7 cellular contexts compared by ENCODE assay signal in the genomic region with DNA sequence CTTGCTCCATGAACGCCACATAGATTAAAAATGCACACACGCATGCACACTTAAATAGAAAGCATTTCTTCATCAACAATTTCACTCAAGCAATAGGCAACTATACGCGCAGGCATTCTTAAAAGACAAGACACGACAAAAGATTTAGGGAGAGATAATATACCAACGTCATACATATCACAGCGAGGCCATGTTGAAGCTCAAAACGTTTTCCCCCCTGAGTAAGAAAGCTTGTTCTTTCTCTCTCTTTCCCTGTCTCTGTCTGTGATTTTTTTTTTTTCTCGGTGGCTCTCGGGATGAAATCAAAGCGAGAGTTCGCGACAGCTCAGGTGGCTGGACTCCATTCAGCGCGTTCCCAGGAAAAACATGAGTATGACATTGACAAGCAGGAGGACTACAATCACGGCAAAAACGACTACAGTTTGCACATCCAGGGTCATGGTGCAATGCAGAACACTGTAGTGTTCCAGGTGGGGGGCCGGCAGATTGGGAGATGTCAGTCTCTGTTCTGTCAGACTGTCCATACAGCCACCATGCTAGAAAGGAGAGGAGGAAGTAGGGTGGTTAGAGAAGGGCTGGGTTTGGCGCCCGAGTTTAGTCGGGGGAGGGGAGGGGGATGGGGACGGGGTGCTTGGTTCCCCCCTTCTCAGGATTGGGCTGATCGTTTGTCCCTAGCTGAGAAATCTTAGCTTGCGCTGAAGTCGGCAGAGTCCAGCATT. TPM values are rescaled to one million over a fixed set of nuclear protein-coding genes. Genes with fewer than 3 reads are reported as not detected.
A peak's percentile ranks its signal among the peaks of the same experiment; 100 is the strongest.
DNase-seq lines count a peak whose midpoint lies in the region; ATAC-seq and TF ChIP-seq lines count a peak whose summit lies in the region.

No MANE protein-coding gene starts in this region.

- H3K27ac ChIP-seq in PC-3 (ENCODE audit: low read length) (peak overlapping the region; percentile 65), adrenal gland (peak overlapping the region in 4 of 5 donors; percentile 37 to 91 (median 74))

- 0 out of 2 replicates have a peak, but pooled peaks cover 3% of the 10 kb centered on the region for H3K4me1 ChIP-seq in PC-3 (ENCODE audit: insufficient read depth, low read length)
- peaks cover 0 to 10% of the 10 kb centered on the region in 2 donors for H3K4me1 ChIP-seq in adrenal gland (replicated peaks in 1 of 2)

- TF ChIP-seq POLR2A in adrenal gland (IDR thresholded peaks at IDR 0.05), result no peak

- intact Hi-C loops in PC-3 (cut with micrococcal nuclease) (loop anchor here (2.0 kb wide), 1 partner anchor 451 kb away; a partner anchor contains a TSS), adrenal gland (cut with DNase I) (no loop called here)

- 1 to 37% (median 14%) methylated on average over 17 to 25 of the region's 25 CpGs for WGBS in adrenal gland, 4 donors

- peak overlapping the region; percentile 92 for H3K4me3 ChIP-seq in PC-3 (ENCODE audit: low read length)
- H3K4me3 ChIP-seq in adrenal gland, result peak overlapping the region in 3 of 4 donors; percentile 37 to 62 (median 56)
- H3K4me3 ChIP-seq in iPS-18c (ENCODE audit: insufficient read depth, low read depth, low read length), result peak overlapping the region; percentile 67

- DNase-seq in PC-3 (no peak), adrenal gland (peak in 2 of 7 donors; percentile 15 to 52), mesenteric fat pad (ENCODE audit: low spot score) (no peak)
- DNase-seq in stimulated activated CD4-positive, alpha-beta T cell treated with anti-CD3 and anti-CD28 coated beads, Interleukin-1b, Interleukin-23, amount 100 ng/mL, for 48 hours, result peak; percentile 6

- peak overlapping the region; percentile 87 for H2AFZ ChIP-seq in PC-3 (ENCODE audit: low read length)

- H3K27me3 ChIP-seq in PC-3 (ENCODE audit: low read length), result no peaks in the 10 kb centered on the region
- H3K27me3 ChIP-seq in adrenal gland, result no peaks in the 10 kb centered on the region

- TF ChIP-seq CTCF in PC-3 (conservative IDR thresholded peaks at IDR 0.05; ENCODE audit: low read depth, low read length) (no peak), adrenal gland (IDR thresholded peaks at IDR 0.05) (no peak)

- no TSS peak for BruUV-seq in PC-3 (replicated peaks; lab: Mats Ljungman, UMichigan)

- POLR2A ChIA-PET in PC-3 (lab: Charles Lee; ENCODE audit: unreplicated experiment), result interaction anchor here (0.6 kb wide), 1 partner anchor 60 kb away, joined by 3 read pairs; no protein-coding TSS in a partner anchor

- H3K79me2 ChIP-seq in PC-3 (ENCODE audit: low read length), result peaks cover 31% of the 10 kb centered on the region

- H3K36me3 ChIP-seq in PC-3 (ENCODE audit: low read depth, low read length) (no peaks in the 10 kb centered on the region), adrenal gland (replicated peaks in 1 of 2) (no peaks in the 10 kb centered on the region)

- H3K9me3 ChIP-seq in PC-3 (ENCODE audit: low read length) (no peaks in the 10 kb centered on the region), adrenal gland (replicated peaks in 1 of 3) (no peaks in the 10 kb centered on the region), iPS-18c (ENCODE audit: control insufficient read depth, insufficient read depth, low read length) (peaks cover 3% of the 10 kb centered on the region)

- CTCF ChIA-PET in PC-3 (lab: Charles Lee), result interaction anchor here (0.6 kb wide), 2 partner anchors 497 to 501 kb away, joined by 3 to 4 read pairs; no protein-coding TSS in a partner anchor

- H3K4me2 ChIP-seq in PC-3 (ENCODE audit: low read length), result peak overlapping the region; percentile 95

- H3K9ac ChIP-seq in PC-3 (ENCODE audit: low read length), result peak overlapping the region; percentile 86

- no peaks in the 10 kb centered on the region for H3K9me2 ChIP-seq in PC-3 (replicated peaks; ENCODE audit: low read length)

- H4K20me1 ChIP-seq in PC-3 (ENCODE audit: low read length), result no peaks in the 10 kb centered on the region

- H3F3A ChIP-seq in PC-3 (ENCODE audit: low read length, unreplicated experiment), result no peaks in the 10 kb centered on the region

- ATAC-seq in GM18511 (IDR thresholded peaks at IDR 0.05; ENCODE audit: unreplicated experiment), result peak; percentile 49
- peak; percentile 31 for ATAC-seq in HG02759 (IDR thresholded peaks at IDR 0.05; ENCODE audit: unreplicated experiment)
- ATAC-seq in PC-3, result peak; percentile 37

RNA-seq across cellular contexts. Expression of a gene that starts 30.7 kb away (rescaled TPM):
- total RNA-seq in PC-3 (2014; rRNA removed) (8.3 TPM in 2 replicates), adrenal gland (10 to 100 TPM; 13.8 to 49.6 (median 26.3) TPM), mesenteric fat pad (14.8 TPM)
- polyA plus RNA-seq in adrenal gland, result 10 to 100 TPM; 30.5 to 54.4 (median 31.6) TPM
